ENCODE assay signal across 1 cellular context in genomic region chr17:75500419-75501216, GRCh38.
TF ChIP-seq lines count a peak whose summit lies in the region.

No MANE protein-coding gene starts in this region.

TF ChIP-seq in GM23338, 12 proteins besides CTCF, POLR2A, EP300 and RAD21 (continued from another document):
- TF ChIP-seq EZH2phosphoT487 (IDR thresholded peaks at IDR 0.05; ENCODE audit: unreplicated experiment) (no peak), CREB1 (CRISPR knock-in tag; IDR thresholded peaks at IDR 0.05; ENCODE audit: low read depth) (no peak), ZNF462 (CRISPR knock-in tag; IDR thresholded peaks at IDR 0.05) (no peak)
